In the genomic region with DNA sequence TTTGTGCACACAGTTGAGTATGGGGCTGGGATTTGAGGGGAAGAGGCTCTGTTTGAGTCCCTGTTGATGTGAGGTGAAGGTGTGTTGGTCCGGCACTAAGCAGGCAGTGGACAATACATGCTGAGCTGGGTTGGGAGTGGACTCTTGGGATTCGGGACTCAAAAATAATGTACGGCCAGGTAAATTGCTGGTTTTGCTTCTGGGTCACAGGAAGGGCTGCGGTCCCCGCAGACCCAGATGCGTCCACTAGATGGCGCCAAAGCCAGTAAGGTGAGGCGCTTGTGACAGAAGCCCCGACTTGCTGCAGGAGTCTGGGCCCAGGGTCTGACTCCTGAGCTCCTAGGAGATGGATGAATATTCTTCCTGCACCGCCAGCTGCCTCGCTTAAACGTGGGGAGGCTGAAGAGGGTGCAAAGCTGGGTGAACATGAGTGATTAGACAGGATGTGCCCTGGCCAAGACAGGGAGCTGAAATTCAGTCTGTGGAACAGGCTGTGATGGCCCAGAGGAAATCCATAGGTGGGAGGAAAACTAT, we compare ENCODE assay signal across 8 cellular contexts.
DNase-seq lines count a peak whose midpoint lies in the region; ATAC-seq and TF ChIP-seq lines count a peak whose summit lies in the region.

No MANE protein-coding gene starts in this region.

- intact Hi-C loops in tibial artery (cut with DNase I; ENCODE audit: low total_unique reads), result loop anchor here (2.0 kb wide), 1 partner anchor 72 kb away; no protein-coding TSS in a partner anchor

- no peaks in the 10 kb centered on the region for H3K79me2 ChIP-seq in osteoblast (ENCODE audit: insufficient read depth, low read length)

- H3K27me3 ChIP-seq in foreskin keratinocyte (no peaks in the 10 kb centered on the region), osteoblast (ENCODE audit: insufficient read depth, low read length) (no peaks in the 10 kb centered on the region), tibial artery (peaks cover 0 to 12% of the 10 kb centered on the region in 2 donors)

- ATAC-seq in foreskin keratinocyte, result peak; percentile 38

- no peak overlapping the region for H3K27ac ChIP-seq in foreskin keratinocyte
- H3K27ac ChIP-seq in osteoblast (ENCODE audit: low read depth, low read length), result no peak overlapping the region
- no peak overlapping the region for H3K27ac ChIP-seq in tibial artery

- H4K20me1 ChIP-seq in osteoblast (ENCODE audit: insufficient read depth, low read length), result no peaks in the 10 kb centered on the region

- H3K4me1 ChIP-seq in foreskin keratinocyte (peaks cover 13% of the 10 kb centered on the region), osteoblast (ENCODE audit: insufficient read depth, low read length) (peaks cover 3% of the 10 kb centered on the region), tibial artery (peaks cover 0 to 25% (median 10%) of the 10 kb centered on the region in 4 donors)

- H3K4me3 ChIP-seq in osteoblast (ENCODE audit: insufficient read depth, low read length) (no peak overlapping the region), tibial artery (no peak overlapping the region)

- no peak overlapping the region for H3K4me2 ChIP-seq in osteoblast (ENCODE audit: insufficient read depth, low read length)

- in situ Hi-C loops in SK-MEL-5 (cut with HindIII; ENCODE audit: low pct_unique_long_range_greater_than_20kb, low sequenced_read_pairs), result no loop called here

- no peak overlapping the region for H2AFZ ChIP-seq in osteoblast (ENCODE audit: low read length)

- H3K36me3 ChIP-seq in osteoblast (ENCODE audit: insufficient read depth, low read length), result no peaks in the 10 kb centered on the region
- H3K36me3 ChIP-seq in tibial artery, result no peaks in the 10 kb centered on the region

- H3K9me3 ChIP-seq in osteoblast (ENCODE audit: low read depth, low read length) (no peaks in the 10 kb centered on the region), tibial artery (no peaks in the 10 kb centered on the region)

- DNase-seq in Ammon's horn (ENCODE audit: low spot score) (peak; percentile 90), GM20000 (ENCODE audit: low spot score) (peak; percentile 89), MV-4-11 (lab: John Stamatoyannopoulos, UW) (peak; percentile 67), SK-MEL-5 (ENCODE audit: low read depth, low spot score) (peak; percentile 82), foreskin keratinocyte (peak in 1 of 2 donors; percentile 65), osteoblast (ENCODE audit: insufficient read length, low spot score, missing footprints) (peak; percentile 98), tibial artery (peak; percentile 84 to 85)
- DNase-seq in activated effector memory CD4-positive, alpha-beta T cell treated with anti-CD3 and anti-CD28 coated beads, Interleukin-2, amount 50 U/mL, for 16 hours, result peak; percentile 96

- TF ChIP-seq CTCF in GM20000 (IDR thresholded peaks at IDR 0.05; ENCODE audit: extremely low read depth, missing control alignments) (peak; percentile 86), foreskin keratinocyte (conservative IDR thresholded peaks at IDR 0.05) (peak; percentile 98), osteoblast (IDR thresholded peaks at IDR 0.05; ENCODE audit: extremely low read depth, low read depth, low read length) (peak; percentile 98), tibial artery (IDR thresholded peaks at IDR 0.05) (peak; percentile 84 to 97)
